Comparison of ENCODE assay signal across 22 cellular contexts in genomic region chr1:243582321-243582720, GRCh38.
DNase-seq lines count a peak whose midpoint lies in the region; FAIRE-seq and TF ChIP-seq lines count a peak whose summit lies in the region.
"Had no signal": no experiment of that assay in that cellular context is flagged by ENCODE, and none has a peak within 500 bp of the region (broad histone marks: within the 10 kb centered on the region; RNA-seq: fewer than 3 reads in every experiment).

No MANE protein-coding gene starts in this region.

- no peak overlapping the region for H2AFZ ChIP-seq in astrocyte (ENCODE audit: low read depth, low read length)

- CTCF ChIA-PET in Calu3 (lab: Charles Lee): interaction anchor here (0.6 kb wide), 1 partner anchor 659 kb away, joined by 3 read pairs; no protein-coding TSS in a partner anchor

- H3K27me3 ChIP-seq in astrocyte (ENCODE audit: insufficient read depth, low read length): no peaks in the 10 kb centered on the region

- H3K27me3 Mint-ChIP-seq in astrocyte (ENCODE audit: low read depth, unreplicated experiment) (no peaks in the 10 kb centered on the region), Calu3 (ENCODE audit: unreplicated experiment) (no peaks in the 10 kb centered on the region), CD14-positive monocyte (ENCODE audit: low read depth in 3 of 3) (no peaks in the 10 kb centered on the region)
- H3K27me3 Mint-ChIP-seq: activated B cell treated with CpG ODN at 0.5 μM for 24 hours; activated CD8-positive, alpha-beta T cell treated with anti-CD3 and anti-CD28 coated beads for 36 hours; activated naive CD8-positive, alpha-beta T cell; CD8-positive, alpha-beta memory T cell; IgD-negative memory B cell had no signal

- intact Hi-C loops in Calu3 (cut with micrococcal nuclease; ENCODE audit: unreplicated experiment): no loop called here
- intact Hi-C loops in CD14-positive monocyte (cut with micrococcal nuclease): no loop called here

- peaks cover 6% of the 10 kb centered on the region for H3K4me1 ChIP-seq in astrocyte (ENCODE audit: insufficient read depth, low read length)

- H3K4me3 ChIP-seq in astrocyte (ENCODE audit: insufficient read depth, low read depth, low read length): no peak overlapping the region
- no peak overlapping the region for H3K4me3 ChIP-seq in fibroblast of pulmonary artery (replicated peaks; ENCODE audit: low read depth, low read length)
- H3K4me3 ChIP-seq: SK-N-MC, thoracic aorta had no signal

- peak overlapping the region; percentile 51 for H3K4me2 ChIP-seq in astrocyte (ENCODE audit: low read length)

- peaks cover 5% of the 10 kb centered on the region for H3K79me2 ChIP-seq in astrocyte (ENCODE audit: insufficient read depth, low read length)

- no TSS peak for BruUV-seq in Calu3 (replicated peaks; lab: Mats Ljungman, UMichigan)

- no peaks in the 10 kb centered on the region for H4K20me1 ChIP-seq in astrocyte (ENCODE audit: insufficient read depth, low read length)

- H3K4me3 Mint-ChIP-seq in astrocyte (ENCODE audit: unreplicated experiment): no peak overlapping the region
- H3K4me3 Mint-ChIP-seq in Calu3 (ENCODE audit: low read depth, unreplicated experiment): no peak overlapping the region
- no peak overlapping the region for H3K4me3 Mint-ChIP-seq in CD14-positive monocyte
- H3K4me3 Mint-ChIP-seq: activated B cell treated with CpG ODN at 0.5 μM for 24 hours; activated CD8-positive, alpha-beta T cell treated with anti-CD3 and anti-CD28 coated beads for 36 hours; activated naive CD8-positive, alpha-beta T cell; CD8-positive, alpha-beta memory T cell had no signal

- peaks cover 3% of the 10 kb centered on the region for H3K36me3 ChIP-seq in astrocyte (ENCODE audit: insufficient read depth, low read length)
- H3K36me3 ChIP-seq: thoracic aorta had no signal

- TF ChIP-seq POLR2A in H54 (IDR thresholded peaks at IDR 0.05; ENCODE audit: low read depth, low read length): no peak

- DNase-seq in A172 (ENCODE audit: low spot score) (peak; percentile 24), GM04503 (ENCODE audit: low read depth) (peak; percentile 59), astrocyte (ENCODE audit: low read depth) (peak; percentile 90), fibroblast of pulmonary artery (ENCODE audit: low read depth) (peak; percentile 52), activated gamma-delta T cell (lab: John Stamatoyannopoulos, UW) (no peak), Calu3 (no peak), H54 (ENCODE audit: insufficient read length, low spot score) (no peak), CD14-positive monocyte (ENCODE audit: low spot score) (no peak)
- DNase-seq: activated B cell treated with CpG ODN at 0.5 μM for 24 hours; activated CD8-positive, alpha-beta T cell treated with anti-CD3 and anti-CD28 coated beads for 36 hours; CD8-positive, alpha-beta memory T cell; head of caudate nucleus; NCI-H187; NCI-H446; nucleus accumbens; right cardiac atrium; stimulated activated CD4-positive, alpha-beta T cell treated with anti-CD3 and anti-CD28 coated beads, Interleukin-15, amount 100 ng/mL, for 24 hours had no signal

- peak overlapping the region; percentile 62 for H3K27ac ChIP-seq in astrocyte (ENCODE audit: low read depth, low read length)
- H3K27ac ChIP-seq: SK-N-MC, thoracic aorta had no signal

- no peak overlapping the region for H3K9ac ChIP-seq in astrocyte (ENCODE audit: low read length)

- no peaks in the 10 kb centered on the region for H3K9me3 ChIP-seq in astrocyte (ENCODE audit: insufficient read depth, low read depth, low read length)

- H3K4me1 Mint-ChIP-seq in astrocyte (ENCODE audit: low read depth, unreplicated experiment): peaks cover 7% of the 10 kb centered on the region
- no peaks in the 10 kb centered on the region for H3K4me1 Mint-ChIP-seq in Calu3 (ENCODE audit: low read depth, unreplicated experiment)
- peaks cover 7% of the 10 kb centered on the region for H3K4me1 Mint-ChIP-seq in CD14-positive monocyte
- H3K4me1 Mint-ChIP-seq: activated B cell treated with CpG ODN at 0.5 μM for 24 hours had no signal

- TF ChIP-seq CTCF in astrocyte (IDR thresholded peaks at IDR 0.05; ENCODE audit: insufficient read depth, low read depth, low read length) (no peak), fibroblast of pulmonary artery (IDR thresholded peaks at IDR 0.05; ENCODE audit: low read length, missing control alignments) (no peak), Calu3 (IDR thresholded peaks at IDR 0.05; ENCODE audit: unreplicated experiment) (no peak), CD14-positive monocyte (IDR thresholded peaks at IDR 0.05) (no peak)

- H3K27ac Mint-ChIP-seq in astrocyte (ENCODE audit: unreplicated experiment) (no peak overlapping the region), Calu3 (ENCODE audit: unreplicated experiment) (no peak overlapping the region), CD14-positive monocyte (no peak overlapping the region)
- H3K27ac Mint-ChIP-seq: activated B cell treated with CpG ODN at 0.5 μM for 24 hours; activated CD8-positive, alpha-beta T cell treated with anti-CD3 and anti-CD28 coated beads for 36 hours; activated naive CD8-positive, alpha-beta T cell; CD8-positive, alpha-beta memory T cell had no signal

- H3K9me3 Mint-ChIP-seq in astrocyte (ENCODE audit: unreplicated experiment) (peaks cover 26% of the 10 kb centered on the region), Calu3 (ENCODE audit: low read depth, unreplicated experiment) (peaks cover 5% of the 10 kb centered on the region), CD14-positive monocyte (peaks cover 16 to 31% (median 20%) of the 10 kb centered on the region in 7 donors)

- H3K36me3 Mint-ChIP-seq in astrocyte (ENCODE audit: low read depth, unreplicated experiment) (peaks cover 45% of the 10 kb centered on the region), Calu3 (ENCODE audit: insufficient read depth, unreplicated experiment) (no peaks in the 10 kb centered on the region), CD14-positive monocyte (peaks cover 29 to 31% of the 10 kb centered on the region in 2 donors)

- FAIRE-seq in astrocyte (lab: Jason Lieb, UNC) (peak; percentile 76), H54 (lab: Jason Lieb, UNC) (no peak)
- FAIRE-seq: RCC 7860 had no signal

Comparison
In these comparisons a context has a peak if more than half of its experiments do, and no peak if none do; other contexts are left out.
1. DNase-seq: peak in A172 (single experiment), GM04503 (single experiment), astrocyte (single experiment) and fibroblast of pulmonary artery (single experiment); none in activated gamma-delta T cell (single experiment), Calu3 (single experiment), H54 (single experiment) and CD14-positive monocyte (single experiment).